12 cellular contexts compared by ENCODE assay signal in genomic region chr7:13414661-13415105, GRCh38.
DNase-seq lines count a peak whose midpoint lies in the region; ATAC-seq and TF ChIP-seq lines count a peak whose summit lies in the region.
"Had no signal": no experiment of that assay in that cellular context is flagged by ENCODE, and none has a peak within 500 bp of the region (broad histone marks: within the 10 kb centered on the region; RNA-seq: fewer than 3 reads in every experiment).

No MANE protein-coding gene starts in this region.

- ATAC-seq in GM21737 (IDR thresholded peaks at IDR 0.05; ENCODE audit: unreplicated experiment) = no peak

- no peak overlapping the region for H3K27ac Mint-ChIP-seq in activated CD4-positive, alpha-beta T cell treated with anti-CD3 and anti-CD28 coated beads, Interleukin-2, amount 10 ng/mL, durations not matched to agents 7 days and 5 days
- H3K27ac Mint-ChIP-seq in activated T-helper 1 cell treated with anti-CD3 and anti-CD28 coated beads, Interleukin-12 subunit alpha, Interleukin-12 subunit beta, Interleukin-2, Interleukin-4 antibody, amounts not matched to agents 30 ng/mL and 10 ng/mL and 1 ng/mL, durations not matched to agents 14 hours and 24 hours and 36 hours = no peak overlapping the region

- H3K4me3 Mint-ChIP-seq in activated CD4-positive, alpha-beta T cell treated with anti-CD3 and anti-CD28 coated beads, Interleukin-2, amount 10 ng/mL, durations not matched to agents 7 days and 5 days = no peak overlapping the region
- H3K4me3 Mint-ChIP-seq in activated T-helper 1 cell treated with anti-CD3 and anti-CD28 coated beads, Interleukin-12 subunit alpha, Interleukin-12 subunit beta, Interleukin-2, Interleukin-4 antibody, amounts not matched to agents 30 ng/mL and 10 ng/mL and 1 ng/mL, durations not matched to agents 14 hours and 24 hours and 36 hours = no peak overlapping the region

- DNase-seq in NCI-H2107 treated with DMSO at 0.1 percent for 48 hours (lab: John Stamatoyannopoulos, UW; ENCODE audit: unreplicated experiment) = peak; percentile 73
- no peak for DNase-seq in NCI-H2107 (lab: John Stamatoyannopoulos, UW)
- DNase-seq in RWPE1 (ENCODE audit: low spot score) = peak; percentile 1
- DNase-seq in fibroblast of peridontal ligament (ENCODE audit: extremely low read depth) = peak; percentile 2
- DNase-seq in retinal pigment epithelial cell (ENCODE audit: low read depth) = peak; percentile 19
- no peak for DNase-seq in activated CD4-positive, alpha-beta T cell treated with anti-CD3 and anti-CD28 coated beads, Interleukin-2, amount 10 ng/mL, durations not matched to agents 7 days and 5 days
- DNase-seq in activated T-helper 1 cell treated with anti-CD3 and anti-CD28 coated beads, Interleukin-12 subunit alpha, Interleukin-12 subunit beta, Interleukin-2, Interleukin-4 antibody, amounts not matched to agents 30 ng/mL and 10 ng/mL and 1 ng/mL, durations not matched to agents 14 hours and 24 hours and 36 hours (ENCODE audit: low spot score) = no peak
- DNase-seq: ACHN, amniotic stem cell, NCI-H187 had no signal

- CTCF ChIA-PET in RWPE1 (lab: Yijun Ruan, JAX) = no interaction called here
- CTCF ChIA-PET in activated CD4-positive, alpha-beta T cell treated with anti-CD3 and anti-CD28 coated beads, Interleukin-2, amount 10 ng/mL, durations not matched to agents 7 days and 5 days (lab: Charles Lee) = no interaction called here

- POLR2A ChIA-PET in RWPE1 (lab: Yijun Ruan, JAX; ENCODE audit: low non-redundant PET) = no interaction called here
- POLR2A ChIA-PET in activated CD4-positive, alpha-beta T cell treated with anti-CD3 and anti-CD28 coated beads, Interleukin-2, amount 10 ng/mL, durations not matched to agents 7 days and 5 days (lab: Charles Lee) = no interaction called here

- H3K27ac ChIP-seq in RWPE1 = no peak overlapping the region

- intact Hi-C loops in activated T-helper 1 cell treated with anti-CD3 and anti-CD28 coated beads, Interleukin-12 subunit alpha, Interleukin-12 subunit beta, Interleukin-2, Interleukin-4 antibody, amounts not matched to agents 30 ng/mL and 10 ng/mL and 1 ng/mL, durations not matched to agents 14 hours and 24 hours and 36 hours (cut with micrococcal nuclease) = no loop called here

- H3K9me3 Mint-ChIP-seq in activated CD4-positive, alpha-beta T cell treated with anti-CD3 and anti-CD28 coated beads, Interleukin-2, amount 10 ng/mL, durations not matched to agents 7 days and 5 days = peaks cover 2% of the 10 kb centered on the region
- no peaks in the 10 kb centered on the region for H3K9me3 Mint-ChIP-seq in activated T-helper 1 cell treated with anti-CD3 and anti-CD28 coated beads, Interleukin-12 subunit alpha, Interleukin-12 subunit beta, Interleukin-2, Interleukin-4 antibody, amounts not matched to agents 30 ng/mL and 10 ng/mL and 1 ng/mL, durations not matched to agents 14 hours and 24 hours and 36 hours

- H3K27me3 Mint-ChIP-seq in activated CD4-positive, alpha-beta T cell treated with anti-CD3 and anti-CD28 coated beads, Interleukin-2, amount 10 ng/mL, durations not matched to agents 7 days and 5 days = no peaks in the 10 kb centered on the region
- H3K27me3 Mint-ChIP-seq in activated T-helper 1 cell treated with anti-CD3 and anti-CD28 coated beads, Interleukin-12 subunit alpha, Interleukin-12 subunit beta, Interleukin-2, Interleukin-4 antibody, amounts not matched to agents 30 ng/mL and 10 ng/mL and 1 ng/mL, durations not matched to agents 14 hours and 24 hours and 36 hours (ENCODE audit: insufficient read depth) = no peaks in the 10 kb centered on the region

- no peaks in the 10 kb centered on the region for H3K36me3 Mint-ChIP-seq in activated CD4-positive, alpha-beta T cell treated with anti-CD3 and anti-CD28 coated beads, Interleukin-2, amount 10 ng/mL, durations not matched to agents 7 days and 5 days (ENCODE audit: low read depth)
- H3K36me3 Mint-ChIP-seq in activated T-helper 1 cell treated with anti-CD3 and anti-CD28 coated beads, Interleukin-12 subunit alpha, Interleukin-12 subunit beta, Interleukin-2, Interleukin-4 antibody, amounts not matched to agents 30 ng/mL and 10 ng/mL and 1 ng/mL, durations not matched to agents 14 hours and 24 hours and 36 hours (ENCODE audit: low read depth) = no peaks in the 10 kb centered on the region

- no peaks in the 10 kb centered on the region for H3K4me1 Mint-ChIP-seq in activated CD4-positive, alpha-beta T cell treated with anti-CD3 and anti-CD28 coated beads, Interleukin-2, amount 10 ng/mL, durations not matched to agents 7 days and 5 days
- H3K4me1 Mint-ChIP-seq in activated T-helper 1 cell treated with anti-CD3 and anti-CD28 coated beads, Interleukin-12 subunit alpha, Interleukin-12 subunit beta, Interleukin-2, Interleukin-4 antibody, amounts not matched to agents 30 ng/mL and 10 ng/mL and 1 ng/mL, durations not matched to agents 14 hours and 24 hours and 36 hours (ENCODE audit: low read depth) = no peaks in the 10 kb centered on the region

- no peak for TF ChIP-seq CTCF in RWPE1 (conservative IDR thresholded peaks at IDR 0.05; ENCODE audit: low read depth)
- no peak for TF ChIP-seq CTCF in retinal pigment epithelial cell (conservative IDR thresholded peaks at IDR 0.05; ENCODE audit: low read depth, low read length)

- no peak overlapping the region for H3K4me3 ChIP-seq in retinal pigment epithelial cell (ENCODE audit: low read length)
- H3K4me3 ChIP-seq: HAP-1 had no signal

Comparison
In these comparisons a context has a peak if more than half of its experiments do, and no peak if none do; other contexts are left out.
1. DNase-seq: peak in NCI-H2107 treated with DMSO at 0.1 percent for 48 hours (single experiment), RWPE1 (single experiment), fibroblast of peridontal ligament (single experiment) and retinal pigment epithelial cell (single experiment); none in NCI-H2107 (single experiment), activated CD4-positive, alpha-beta T cell treated with anti-CD3 and anti-CD28 coated beads, Interleukin-2, amount 10 ng/mL, durations not matched to agents 7 days and 5 days (single experiment) and activated T-helper 1 cell treated with anti-CD3 and anti-CD28 coated beads, Interleukin-12 subunit alpha, Interleukin-12 subunit beta, Interleukin-2, Interleukin-4 antibody, amounts not matched to agents 30 ng/mL and 10 ng/mL and 1 ng/mL, durations not matched to agents 14 hours and 24 hours and 36 hours (single experiment).